ENCODE assay signal across 1 cellular context in the genomic region with DNA sequence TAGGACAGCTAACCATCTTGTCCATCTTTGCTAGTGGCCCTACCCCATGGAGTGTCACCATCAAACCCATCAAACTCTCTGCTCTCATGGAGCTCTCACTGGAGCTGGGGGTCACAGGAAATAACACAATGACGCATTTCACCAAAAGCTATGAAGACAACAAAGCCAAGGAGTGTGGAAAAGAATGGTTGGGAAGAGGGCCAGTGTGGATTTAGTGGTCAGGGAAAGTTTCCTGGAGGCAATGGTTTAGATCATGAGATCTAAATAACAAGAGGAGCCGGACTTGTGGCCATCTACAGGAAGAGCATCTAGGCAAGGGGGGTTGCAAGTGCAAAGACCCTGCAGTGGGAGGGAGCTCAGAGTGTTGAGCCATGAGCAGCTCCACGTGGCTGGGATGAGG.
TF ChIP-seq lines count a peak whose summit lies in the region.

No MANE protein-coding gene starts in this region.

TF ChIP-seq in SK-N-SH, 30 proteins besides CTCF, POLR2A, EP300 and RAD21 (continued from another document):
- TF ChIP-seq, protein P1, sequence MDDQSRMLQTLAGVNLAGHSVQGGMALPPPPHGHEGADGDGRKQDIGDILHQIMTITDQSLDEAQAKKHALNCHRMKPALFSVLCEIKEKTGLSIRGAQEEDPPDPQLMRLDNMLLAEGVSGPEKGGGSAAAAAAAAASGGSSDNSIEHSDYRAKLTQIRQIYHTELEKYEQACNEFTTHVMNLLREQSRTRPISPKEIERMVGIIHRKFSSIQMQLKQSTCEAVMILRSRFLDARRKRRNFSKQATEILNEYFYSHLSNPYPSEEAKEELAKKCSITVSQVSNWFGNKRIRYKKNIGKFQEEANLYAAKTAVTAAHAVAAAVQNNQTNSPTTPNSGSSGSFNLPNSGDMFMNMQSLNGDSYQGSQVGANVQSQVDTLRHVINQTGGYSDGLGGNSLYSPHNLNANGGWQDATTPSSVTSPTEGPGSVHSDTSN (IDR thresholded peaks at IDR 0.05) = no peak
- TF ChIP-seq, protein P2, sequence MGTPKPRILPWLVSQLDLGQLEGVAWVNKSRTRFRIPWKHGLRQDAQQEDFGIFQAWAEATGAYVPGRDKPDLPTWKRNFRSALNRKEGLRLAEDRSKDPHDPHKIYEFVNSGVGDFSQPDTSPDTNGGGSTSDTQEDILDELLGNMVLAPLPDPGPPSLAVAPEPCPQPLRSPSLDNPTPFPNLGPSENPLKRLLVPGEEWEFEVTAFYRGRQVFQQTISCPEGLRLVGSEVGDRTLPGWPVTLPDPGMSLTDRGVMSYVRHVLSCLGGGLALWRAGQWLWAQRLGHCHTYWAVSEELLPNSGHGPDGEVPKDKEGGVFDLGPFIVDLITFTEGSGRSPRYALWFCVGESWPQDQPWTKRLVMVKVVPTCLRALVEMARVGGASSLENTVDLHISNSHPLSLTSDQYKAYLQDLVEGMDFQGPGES (IDR thresholded peaks at IDR 0.05; ENCODE audit: low read depth, low read length) = no peak
- no peak for TF ChIP-seq RXRA (IDR thresholded peaks at IDR 0.05; ENCODE audit: borderline replicate concordance, low read depth)
- TF ChIP-seq, protein P3, sequence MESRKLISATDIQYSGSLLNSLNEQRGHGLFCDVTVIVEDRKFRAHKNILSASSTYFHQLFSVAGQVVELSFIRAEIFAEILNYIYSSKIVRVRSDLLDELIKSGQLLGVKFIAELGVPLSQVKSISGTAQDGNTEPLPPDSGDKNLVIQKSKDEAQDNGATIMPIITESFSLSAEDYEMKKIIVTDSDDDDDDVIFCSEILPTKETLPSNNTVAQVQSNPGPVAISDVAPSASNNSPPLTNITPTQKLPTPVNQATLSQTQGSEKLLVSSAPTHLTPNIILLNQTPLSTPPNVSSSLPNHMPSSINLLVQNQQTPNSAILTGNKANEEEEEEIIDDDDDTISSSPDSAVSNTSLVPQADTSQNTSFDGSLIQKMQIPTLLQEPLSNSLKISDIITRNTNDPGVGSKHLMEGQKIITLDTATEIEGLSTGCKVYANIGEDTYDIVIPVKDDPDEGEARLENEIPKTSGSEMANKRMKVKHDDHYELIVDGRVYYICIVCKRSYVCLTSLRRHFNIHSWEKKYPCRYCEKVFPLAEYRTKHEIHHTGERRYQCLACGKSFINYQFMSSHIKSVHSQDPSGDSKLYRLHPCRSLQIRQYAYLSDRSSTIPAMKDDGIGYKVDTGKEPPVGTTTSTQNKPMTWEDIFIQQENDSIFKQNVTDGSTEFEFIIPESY (IDR thresholded peaks at IDR 0.05; ENCODE audit: borderline replicate concordance, low read depth) = no peak
- no peak for TF ChIP-seq POLR2AphosphoS5 (IDR thresholded peaks at IDR 0.05; ENCODE audit: low read depth, low read length)
- TF ChIP-seq SMC3 (IDR thresholded peaks at IDR 0.05; ENCODE audit: low read depth, low read length) = no peak
- TF ChIP-seq, protein P4, sequence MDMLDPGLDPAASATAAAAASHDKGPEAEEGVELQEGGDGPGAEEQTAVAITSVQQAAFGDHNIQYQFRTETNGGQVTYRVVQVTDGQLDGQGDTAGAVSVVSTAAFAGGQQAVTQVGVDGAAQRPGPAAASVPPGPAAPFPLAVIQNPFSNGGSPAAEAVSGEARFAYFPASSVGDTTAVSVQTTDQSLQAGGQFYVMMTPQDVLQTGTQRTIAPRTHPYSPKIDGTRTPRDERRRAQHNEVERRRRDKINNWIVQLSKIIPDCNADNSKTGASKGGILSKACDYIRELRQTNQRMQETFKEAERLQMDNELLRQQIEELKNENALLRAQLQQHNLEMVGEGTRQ (IDR thresholded peaks at IDR 0.05; ENCODE audit: borderline replicate concordance, low read depth, low read length) = no peak
- no peak for TF ChIP-seq SIN3A (IDR thresholded peaks at IDR 0.05; ENCODE audit: borderline replicate concordance, low read depth, low read length)
- TF ChIP-seq GATA2 (CRISPR knock-in tag; IDR thresholded peaks at IDR 0.05) = no peak
- no peak for TF ChIP-seq CHD2 (IDR thresholded peaks at IDR 0.05; ENCODE audit: low read length, partially characterized antibody)
